Comparison of ENCODE assay signal across 25 cellular contexts in the genomic region with DNA sequence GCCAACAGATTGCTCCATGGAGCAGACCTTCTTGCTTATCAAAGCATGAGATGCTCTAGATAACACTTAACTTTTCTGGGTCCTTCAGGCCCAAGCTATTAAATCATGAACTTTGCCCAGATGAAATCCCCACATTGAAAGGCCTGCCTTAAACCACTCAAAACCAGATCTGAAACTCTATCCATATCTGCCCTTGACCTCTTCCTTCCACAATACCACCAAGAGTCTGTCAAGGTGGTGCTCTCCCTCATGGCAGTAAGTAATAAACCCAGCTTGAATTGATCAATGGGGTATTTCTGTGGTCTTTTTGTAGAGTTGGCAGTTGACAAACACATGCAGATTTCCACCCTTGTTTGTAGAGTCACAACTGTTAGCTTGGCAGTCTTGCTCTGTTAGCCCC.
DNase-seq lines count a peak whose midpoint lies in the region; FAIRE-seq and TF ChIP-seq lines count a peak whose summit lies in the region.
"Had no signal": no experiment of that assay in that cellular context is flagged by ENCODE, and none has a peak within 500 bp of the region (broad histone marks: within the 10 kb centered on the region; RNA-seq: fewer than 3 reads in every experiment).

No MANE protein-coding gene starts in this region.

- no TSS peak for BruUV-seq in mammary epithelial cell (replicated peaks; lab: Mats Ljungman, UMichigan)

- dilution Hi-C loops in mammary epithelial cell (cut with HindIII; ENCODE audit: low sequenced_read_pairs), result no loop called here

- intact Hi-C loops in breast epithelium (cut with DNase I; ENCODE audit: low total_unique reads) (no loop called here), mammary epithelial cell (cut with micrococcal nuclease) (no loop called here)

- H3K9ac ChIP-seq in mammary epithelial cell (ENCODE audit: insufficient read depth, low read length) (no peak overlapping the region), HUES64 (ENCODE audit: low read depth, low read length) (no peak overlapping the region), iPS-15b (ENCODE audit: low read depth, low read length) (peak overlapping the region; percentile 30)
- H3K9ac ChIP-seq: BLaER1 had no signal

- CTCF ChIA-PET in mammary epithelial cell (lab: Charles Lee; ENCODE audit: low non-redundant PET), result no interaction called here

- no peaks in the 10 kb centered on the region for H4K20me1 ChIP-seq in mammary epithelial cell (ENCODE audit: insufficient read depth, low read length)
- H4K20me1 ChIP-seq: BLaER1 had no signal

- no peak for TF ChIP-seq POLR2A in breast epithelium (IDR thresholded peaks at IDR 0.05)

- H3K27me3 ChIP-seq in breast epithelium (no peaks in the 10 kb centered on the region), mammary epithelial cell (ENCODE audit: insufficient read depth, low read length) (no peaks in the 10 kb centered on the region), HUES64 (ENCODE audit: insufficient read depth, low read length) (no peaks in the 10 kb centered on the region), iPS-15b (ENCODE audit: control insufficient read depth, insufficient read depth, low read length) (no peaks in the 10 kb centered on the region)
- H3K27me3 ChIP-seq: BLaER1, Peyer's patch had no signal

- H3K4me1 ChIP-seq in breast epithelium, result no peaks in the 10 kb centered on the region
- peaks cover 11% of the 10 kb centered on the region for H3K4me1 ChIP-seq in mammary epithelial cell (ENCODE audit: insufficient read depth, low read length)
- peaks cover 25% of the 10 kb centered on the region for H3K4me1 ChIP-seq in HUES64 (ENCODE audit: insufficient read depth, low read length)
- peaks cover 24% of the 10 kb centered on the region for H3K4me1 ChIP-seq in iPS-15b (ENCODE audit: control insufficient read depth, insufficient read depth, low read length)
- H3K4me1 ChIP-seq: BLaER1, Peyer's patch had no signal

- in situ Hi-C loops in mammary epithelial cell (cut with MboI; ENCODE audit: low sequenced_read_pairs in 2 of 2), result no loop called here

- DNase-seq in breast epithelium (ENCODE audit: low spot score in 2 of 2) (no peak), mammary epithelial cell (no peak), foreskin fibroblast (no peak), coronary artery (ENCODE audit: low spot score) (no peak), D721Med (ENCODE audit: insufficient read length, low spot score) (no peak)
- DNase-seq in stimulated activated CD4-positive, alpha-beta T cell treated with anti-CD3 and anti-CD28 coated beads, Interleukin-12 subunit alpha, Interleukin-12 subunit beta, amount 100 ng/mL, for 4 hours, result no peak
- DNase-seq: ACHN; CD4-positive, alpha-beta T cell; COR-L47; DMS 273 treated with DMSO at 0.1 percent for 48 hours; DND-41; HCEC 1CT; NCI-H1105; NCI-H1694; NCI-H2081; NCI-H2171; NCI-H345; NCI-H524; Peyer's patch had no signal

- H3K79me2 ChIP-seq in mammary epithelial cell (ENCODE audit: insufficient read depth, low read length), result no peaks in the 10 kb centered on the region

- no peak overlapping the region for H3K4me2 ChIP-seq in mammary epithelial cell (ENCODE audit: insufficient read depth, low read depth, low read length)
- H3K4me2 ChIP-seq: BLaER1 had no signal

- H3K4me3 ChIP-seq in breast epithelium (no peak overlapping the region), mammary epithelial cell (replicated peaks in 1 of 3; ENCODE audit: insufficient read depth in 1 of 3, low read depth in 2 of 3, low read length in 3 of 3) (no peak overlapping the region), HUES64 (ENCODE audit: low read length) (no peak overlapping the region), iPS-15b (ENCODE audit: low read depth, low read length) (peak overlapping the region; percentile 47), foreskin fibroblast (ENCODE audit: low read depth in 1 of 2, low read length in 2 of 2) (no peak overlapping the region), coronary artery (no peak overlapping the region)
- H3K4me3 ChIP-seq: BLaER1, Peyer's patch had no signal

- no peak overlapping the region for H2AFZ ChIP-seq in mammary epithelial cell (ENCODE audit: low read depth, low read length)

- FAIRE-seq in D721Med (lab: Jason Lieb, UNC), result no peak
- FAIRE-seq: GM12891 had no signal

- H3K9me3 ChIP-seq in breast epithelium (no peaks in the 10 kb centered on the region), mammary epithelial cell (replicated peaks; ENCODE audit: insufficient read depth, low read length) (no peaks in the 10 kb centered on the region), HUES64 (ENCODE audit: insufficient read depth, low read depth, low read length) (no peaks in the 10 kb centered on the region), iPS-15b (ENCODE audit: control insufficient read depth, insufficient read depth, low read length) (no peaks in the 10 kb centered on the region)
- H3K9me3 ChIP-seq: BLaER1, Peyer's patch had no signal

- H3K27ac ChIP-seq in breast epithelium (peak overlapping the region; percentile 56 to 77), mammary epithelial cell (ENCODE audit: insufficient read depth, low read depth, low read length) (no peak overlapping the region), HUES64 (ENCODE audit: low read depth, low read length) (peak overlapping the region; percentile 60; the same call in 1 of the 2 replicates), coronary artery (no peak overlapping the region)
- H3K27ac ChIP-seq: 22Rv1, BLaER1, HL-60 had no signal

- TF ChIP-seq CTCF in breast epithelium (IDR thresholded peaks at IDR 0.05) (no peak), mammary epithelial cell (conservative IDR thresholded peaks at IDR 0.05 in 1 of 2, IDR thresholded peaks at IDR 0.05 in 1 of 2; ENCODE audit: extremely low read depth in 1 of 2, insufficient read depth in 1 of 2, low read depth in 1 of 2, low read length in 2 of 2) (no peak), foreskin fibroblast (IDR thresholded peaks at IDR 0.05; ENCODE audit: low read depth, low read length) (no peak), coronary artery (IDR thresholded peaks at IDR 0.05) (no peak), D721Med (IDR thresholded peaks at IDR 0.05; ENCODE audit: insufficient read depth, missing control alignments) (no peak)

- H3K36me3 ChIP-seq in breast epithelium, result no peaks in the 10 kb centered on the region
- no peaks in the 10 kb centered on the region for H3K36me3 ChIP-seq in mammary epithelial cell (ENCODE audit: insufficient read depth, low read length)
- no peaks in the 10 kb centered on the region for H3K36me3 ChIP-seq in HUES64 (ENCODE audit: insufficient read depth, low read length)
- no peaks in the 10 kb centered on the region for H3K36me3 ChIP-seq in iPS-15b (ENCODE audit: control insufficient read depth, insufficient read depth, low read length)
- H3K36me3 ChIP-seq: BLaER1, Peyer's patch had no signal

Comparison
In these comparisons a context has a peak if more than half of its experiments do, and no peak if none do; other contexts are left out.
1. H3K27ac ChIP-seq: peak in breast epithelium (2 of 2) and HUES64 (single experiment); none in mammary epithelial cell (single experiment) and coronary artery (0 of 2).